In genomic region chr17:5049314-5049819, GRCh38 we compare ENCODE assay signal across 1 cellular context.
TF ChIP-seq lines count a peak whose summit lies in the region.

No MANE protein-coding gene starts in this region.

TF ChIP-seq in SK-N-SH, 30 proteins besides CTCF, POLR2A, EP300 and RAD21 (continued from another document):
- TF ChIP-seq, protein P1, sequence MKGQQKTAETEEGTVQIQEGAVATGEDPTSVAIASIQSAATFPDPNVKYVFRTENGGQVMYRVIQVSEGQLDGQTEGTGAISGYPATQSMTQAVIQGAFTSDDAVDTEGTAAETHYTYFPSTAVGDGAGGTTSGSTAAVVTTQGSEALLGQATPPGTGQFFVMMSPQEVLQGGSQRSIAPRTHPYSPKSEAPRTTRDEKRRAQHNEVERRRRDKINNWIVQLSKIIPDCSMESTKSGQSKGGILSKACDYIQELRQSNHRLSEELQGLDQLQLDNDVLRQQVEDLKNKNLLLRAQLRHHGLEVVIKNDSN (IDR thresholded peaks at IDR 0.05; ENCODE audit: borderline replicate concordance, low read depth) = no peak
- no peak for TF ChIP-seq YY1 (IDR thresholded peaks at IDR 0.05; ENCODE audit: low read depth)
- TF ChIP-seq CHD2 (IDR thresholded peaks at IDR 0.05; ENCODE audit: low read length, partially characterized antibody) = no peak
- no peak for TF ChIP-seq POLR2AphosphoS5 (IDR thresholded peaks at IDR 0.05; ENCODE audit: low read depth, low read length)
- no peak for TF ChIP-seq TEAD4 (IDR thresholded peaks at IDR 0.05; ENCODE audit: borderline replicate concordance, insufficient read depth)
- TF ChIP-seq SIN3A (IDR thresholded peaks at IDR 0.05; ENCODE audit: borderline replicate concordance, low read depth, low read length) = no peak
- TF ChIP-seq RCOR1 (IDR thresholded peaks at IDR 0.05; ENCODE audit: low read length) = no peak
- no peak for TF ChIP-seq USF2 (IDR thresholded peaks at IDR 0.05; ENCODE audit: borderline replicate concordance, low read depth, low read length)
